Comparison of ENCODE assay signal across 1 cellular context in the genomic region with DNA sequence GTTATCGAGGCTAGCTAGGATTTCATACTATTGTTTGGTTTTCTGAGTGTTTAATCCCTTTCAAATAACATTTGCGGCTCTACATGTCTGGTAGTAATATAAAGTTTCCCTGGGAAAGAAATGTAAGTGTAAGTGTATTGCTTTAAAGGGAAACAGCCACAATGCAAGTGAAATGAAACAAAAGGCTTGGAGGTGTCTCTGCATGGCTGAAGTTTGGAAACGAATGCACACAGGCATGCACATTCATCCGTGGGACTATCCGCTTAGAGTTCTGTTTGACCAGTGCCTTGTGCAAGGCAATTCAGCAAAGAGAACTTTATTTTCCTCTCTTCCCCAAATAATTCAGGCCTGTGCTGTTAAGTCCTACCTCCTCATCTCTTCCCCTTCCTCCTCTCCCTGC.
TF ChIP-seq lines count a peak whose summit lies in the region.

No MANE protein-coding gene starts in this region.

TF ChIP-seq in IMR-90, 13 proteins besides CTCF, POLR2A, EP300 and RAD21 (continued from another document):
- TF ChIP-seq, protein P1, sequence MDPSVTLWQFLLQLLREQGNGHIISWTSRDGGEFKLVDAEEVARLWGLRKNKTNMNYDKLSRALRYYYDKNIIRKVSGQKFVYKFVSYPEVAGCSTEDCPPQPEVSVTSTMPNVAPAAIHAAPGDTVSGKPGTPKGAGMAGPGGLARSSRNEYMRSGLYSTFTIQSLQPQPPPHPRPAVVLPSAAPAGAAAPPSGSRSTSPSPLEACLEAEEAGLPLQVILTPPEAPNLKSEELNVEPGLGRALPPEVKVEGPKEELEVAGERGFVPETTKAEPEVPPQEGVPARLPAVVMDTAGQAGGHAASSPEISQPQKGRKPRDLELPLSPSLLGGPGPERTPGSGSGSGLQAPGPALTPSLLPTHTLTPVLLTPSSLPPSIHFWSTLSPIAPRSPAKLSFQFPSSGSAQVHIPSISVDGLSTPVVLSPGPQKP (IDR thresholded peaks at IDR 0.05; ENCODE audit: borderline replicate concordance, low read depth, low read length), result no peak
TF ChIP-seq in IMR-90: peak in this region for 0.
